ENCODE assay signal across 1 cellular context in the genomic region with DNA sequence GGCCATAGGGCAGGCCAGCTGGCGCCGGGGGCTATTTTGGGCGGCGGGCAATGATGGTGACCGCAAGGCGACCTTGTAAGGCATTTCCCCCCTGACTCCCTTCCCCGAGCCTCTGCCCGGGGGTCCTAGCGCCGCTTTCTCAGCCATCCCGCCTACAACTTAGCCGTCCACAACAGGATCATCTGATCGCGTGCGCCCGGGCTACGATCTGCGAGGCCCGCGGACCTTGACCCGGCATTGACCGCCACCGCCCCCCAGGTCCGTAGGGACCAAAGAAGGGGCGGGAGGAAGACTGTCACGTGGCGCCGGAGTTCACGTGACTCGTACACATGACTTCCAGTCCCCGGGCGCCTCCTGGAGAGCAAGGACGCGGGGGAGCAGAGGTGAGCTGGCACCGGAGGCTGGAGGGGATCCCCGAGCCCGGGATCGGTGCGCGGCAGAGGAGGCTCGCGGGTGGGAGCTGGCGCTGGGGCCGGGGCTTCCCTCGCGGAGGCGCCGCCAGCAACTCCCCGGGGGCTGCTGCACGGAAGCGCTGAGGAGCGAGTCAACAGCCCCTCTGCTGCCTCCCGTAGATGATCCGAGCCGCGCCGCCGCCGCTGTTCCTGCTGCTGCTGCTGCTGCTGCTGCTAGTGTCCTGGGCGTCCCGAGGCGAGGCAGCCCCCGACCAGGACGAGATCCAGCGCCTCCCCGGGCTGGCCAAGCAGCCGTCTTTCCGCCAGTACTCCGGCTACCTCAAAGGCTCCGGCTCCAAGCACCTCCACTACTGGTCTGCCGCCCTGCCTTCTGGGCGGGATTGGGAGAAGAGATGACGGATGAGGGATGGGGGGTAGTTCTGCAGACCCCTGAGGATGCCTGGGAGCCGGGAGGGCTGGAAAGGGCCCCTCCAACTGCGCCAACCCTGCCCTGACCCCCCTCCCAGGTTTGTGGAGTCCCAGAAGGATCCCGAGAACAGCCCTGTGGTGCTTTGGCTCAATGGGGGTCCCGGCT.
TF ChIP-seq lines count a peak whose summit lies in the region.

Gene CTSA (plus strand): TSS at position 339 of the 987 bp plus-strand sequence. CDS start 234 bp downstream, at position 573.
A gene with protein sequence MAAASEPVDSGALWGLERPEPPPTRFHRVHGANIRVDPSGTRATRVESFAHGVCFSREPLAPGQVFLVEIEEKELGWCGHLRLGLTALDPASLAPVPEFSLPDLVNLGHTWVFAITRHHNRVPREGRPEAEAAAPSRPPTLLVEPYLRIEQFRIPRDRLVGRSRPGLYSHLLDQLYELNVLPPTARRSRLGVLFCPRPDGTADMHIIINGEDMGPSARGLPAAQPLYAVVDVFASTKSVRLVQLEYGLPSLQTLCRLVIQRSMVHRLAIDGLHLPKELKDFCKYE (minus strand): TSS at position 212 of the 987 bp plus-strand sequence. CDS start 217 bp downstream, outside the sequence.

TF ChIP-seq in K562, 482 proteins besides CTCF, POLR2A, EP300 and RAD21 (continued from another document and continues in another):
- TF ChIP-seq PKNOX1 (IDR thresholded peaks at IDR 0.05) (no peak), ZSCAN29 (IDR thresholded peaks at IDR 0.05) (no peak), MEF2A (IDR thresholded peaks at IDR 0.05; ENCODE audit: control insufficient read depth, low read depth, low read length) (peak; percentile 76), PREB (CRISPR knock-in tag; IDR thresholded peaks at IDR 0.05) (no peak), FOXA1 (IDR thresholded peaks at IDR 0.05; ENCODE audit: borderline replicate concordance) (no peak), MXD1 (CRISPR knock-in tag; IDR thresholded peaks at IDR 0.05; ENCODE audit: borderline replicate concordance, poor library complexity, severe bottlenecking) (no peak), SPI1 (IDR thresholded peaks at IDR 0.05; ENCODE audit: borderline replicate concordance, low read depth, low read length) (peak; percentile 23; the same call in 1 of the 2 replicates), SMARCB1 (IDR thresholded peaks at IDR 0.05; ENCODE audit: insufficient read length, low read depth) (no peak), PRMT5 (CRISPR knock-in tag; IDR thresholded peaks at IDR 0.05) (no peak), MYBL2 (IDR thresholded peaks at IDR 0.05; ENCODE audit: low read depth) (no peak), MYBL2 (CRISPR knock-in tag; IDR thresholded peaks at IDR 0.05; ENCODE audit: borderline replicate concordance) (no peak), NKRF (IDR thresholded peaks at IDR 0.05; ENCODE audit: borderline replicate concordance) (peak; percentile 99), GTF2E2 (tag; IDR thresholded peaks at IDR 0.05) (peak; percentile 65; the same call in 1 of the 2 replicates), MNT (conservative IDR thresholded peaks at IDR 0.05) (peak; percentile 95 to 98), TEAD1 (CRISPR knock-in tag; IDR thresholded peaks at IDR 0.05) (peak in 1 of 2 experiments; percentile 69; a peak in 2 of 4 replicates), ESRRA (IDR thresholded peaks at IDR 0.05; ENCODE audit: borderline replicate concordance, low read depth) (peak; percentile 88), NR3C1 (CRISPR knock-in tag; IDR thresholded peaks at IDR 0.05) (no peak), HDAC1 (IDR thresholded peaks at IDR 0.05) (peak; percentile 73 to 99; a peak in 3 of 4 replicates), ZNF311 (CRISPR knock-in tag; IDR thresholded peaks at IDR 0.05) (no peak), ZNF445 (CRISPR knock-in tag; IDR thresholded peaks at IDR 0.05; ENCODE audit: low read depth) (no peak), STAT5A (IDR thresholded peaks at IDR 0.05; ENCODE audit: borderline replicate concordance, low read length) (peak; percentile 9; the same call in 1 of the 2 replicates), ETV6 (IDR thresholded peaks at IDR 0.05; ENCODE audit: borderline replicate concordance in 1 of 2, low read depth in 2 of 2, low read length in 1 of 2) (no peak), ETV6 (CRISPR knock-in tag; IDR thresholded peaks at IDR 0.05; ENCODE audit: borderline replicate concordance) (no peak), NELFE (IDR thresholded peaks at IDR 0.05; ENCODE audit: insufficient read depth, insufficient read length) (no peak), ZBTB17 (CRISPR knock-in tag; IDR thresholded peaks at IDR 0.05) (peak; percentile 63), PHF20 (IDR thresholded peaks at IDR 0.05; ENCODE audit: partially characterized antibody) (peak; percentile 100), NCOA1 (IDR thresholded peaks at IDR 0.05; ENCODE audit: low read depth) (no peak), TAF9B (IDR thresholded peaks at IDR 0.05; ENCODE audit: partially characterized antibody) (peak; percentile 79), RFX5 (IDR thresholded peaks at IDR 0.05; ENCODE audit: low read depth, low read length) (no peak), TBP (optimal IDR thresholded peaks at IDR 0.05; ENCODE audit: low read depth, low read length) (peak; percentile 83), OTX1 (CRISPR knock-in tag; IDR thresholded peaks at IDR 0.05) (no peak; the same call in 1 of the 2 replicates)
- TF ChIP-seq, protein P1, sequence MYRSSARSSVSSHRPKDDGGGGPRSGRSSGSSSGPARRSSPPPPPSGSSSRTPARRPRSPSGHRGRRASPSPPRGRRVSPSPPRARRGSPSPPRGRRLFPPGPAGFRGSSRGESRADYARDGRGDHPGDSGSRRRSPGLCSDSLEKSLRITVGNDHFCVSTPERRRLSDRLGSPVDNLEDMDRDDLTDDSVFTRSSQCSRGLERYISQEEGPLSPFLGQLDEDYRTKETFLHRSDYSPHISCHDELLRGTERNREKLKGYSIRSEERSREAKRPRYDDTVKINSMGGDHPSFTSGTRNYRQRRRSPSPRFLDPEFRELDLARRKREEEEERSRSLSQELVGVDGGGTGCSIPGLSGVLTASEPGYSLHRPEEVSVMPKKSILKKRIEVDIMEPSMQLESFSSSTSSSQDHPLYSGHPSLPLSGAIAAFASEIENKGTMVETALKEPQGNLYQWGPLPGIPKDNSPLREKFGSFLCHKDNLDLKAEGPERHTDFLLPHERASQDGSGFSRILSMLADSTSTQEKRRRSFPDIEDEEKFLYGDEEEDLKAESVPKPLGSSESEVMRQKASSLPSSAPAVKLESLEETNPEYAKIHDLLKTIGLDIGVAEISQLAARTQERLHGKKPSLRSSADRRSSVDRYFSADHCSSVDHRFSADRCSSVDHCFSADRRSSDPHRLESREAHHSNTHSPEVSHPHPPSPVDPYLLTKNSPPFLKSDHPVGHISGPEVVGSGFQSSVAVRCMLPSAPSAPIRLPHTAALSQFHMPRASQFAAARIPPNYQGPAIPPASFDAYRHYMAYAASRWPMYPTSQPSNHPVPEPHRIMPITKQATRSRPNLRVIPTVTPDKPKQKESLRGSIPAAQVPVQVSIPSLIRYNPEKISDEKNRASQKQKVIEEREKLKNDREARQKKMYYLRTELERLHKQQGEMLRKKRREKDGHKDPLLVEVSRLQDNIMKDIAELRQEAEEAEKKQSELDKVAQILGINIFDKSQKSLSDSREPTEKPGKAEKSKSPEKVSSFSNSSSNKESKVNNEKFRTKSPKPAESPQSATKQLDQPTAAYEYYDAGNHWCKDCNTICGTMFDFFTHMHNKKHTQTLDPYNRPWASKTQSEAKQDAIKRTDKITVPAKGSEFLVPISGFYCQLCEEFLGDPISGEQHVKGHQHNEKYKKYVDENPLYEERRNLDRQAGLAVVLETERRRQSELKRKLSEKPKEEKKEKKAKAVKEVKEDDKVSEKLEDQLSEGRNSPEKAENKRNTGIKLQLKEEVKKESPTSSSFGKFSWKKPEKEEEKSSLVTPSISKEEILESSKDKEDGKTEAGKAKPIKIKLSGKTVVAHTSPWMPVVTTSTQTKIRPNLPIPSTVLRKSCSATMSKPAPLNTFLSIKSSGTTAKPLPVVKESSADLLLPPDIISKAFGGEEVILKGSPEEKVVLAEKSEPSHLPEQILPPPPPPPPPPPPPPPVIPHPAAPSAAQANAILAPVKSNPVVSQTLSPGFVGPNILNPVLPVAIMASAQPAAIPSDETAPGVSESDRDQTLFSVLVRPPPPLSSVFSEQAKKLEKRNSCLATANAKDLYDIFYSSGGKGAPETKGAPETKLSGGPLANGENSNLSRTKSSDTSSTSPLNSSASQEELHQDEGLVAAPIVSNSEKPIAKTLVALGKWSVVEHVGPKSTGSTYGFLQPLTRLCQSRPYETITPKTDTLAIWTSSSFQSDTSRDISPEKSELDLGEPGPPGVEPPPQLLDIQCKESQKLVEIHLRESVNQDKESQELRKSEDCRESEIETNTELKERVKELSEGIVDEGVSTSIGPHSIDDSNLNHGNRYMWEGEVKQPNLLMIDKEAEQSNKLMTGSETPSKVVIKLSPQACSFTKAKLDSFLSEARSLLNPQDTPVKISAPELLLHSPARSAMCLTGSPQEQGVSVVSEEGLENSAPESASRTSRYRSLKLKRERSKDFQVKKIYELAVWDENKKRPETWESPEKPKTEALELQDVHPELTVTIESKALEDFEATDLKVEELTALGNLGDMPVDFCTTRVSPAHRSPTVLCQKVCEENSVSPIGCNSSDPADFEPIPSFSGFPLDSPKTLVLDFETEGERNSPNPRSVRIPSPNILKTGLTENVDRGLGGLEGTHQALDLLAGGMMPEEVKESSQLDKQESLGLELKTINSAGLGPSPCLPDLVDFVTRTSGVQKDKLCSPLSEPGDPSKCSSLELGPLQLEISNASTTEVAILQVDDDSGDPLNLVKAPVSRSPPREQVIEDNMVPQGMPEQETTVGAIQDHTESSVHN (IDR thresholded peaks at IDR 0.05; ENCODE audit: borderline replicate concordance in 1 of 2, low read depth in 1 of 2), result no peak
- TF ChIP-seq, protein P2, sequence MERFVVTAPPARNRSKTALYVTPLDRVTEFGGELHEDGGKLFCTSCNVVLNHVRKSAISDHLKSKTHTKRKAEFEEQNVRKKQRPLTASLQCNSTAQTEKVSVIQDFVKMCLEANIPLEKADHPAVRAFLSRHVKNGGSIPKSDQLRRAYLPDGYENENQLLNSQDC (CRISPR knock-in tag; IDR thresholded peaks at IDR 0.05), result no peak
- TF ChIP-seq, protein P3, sequence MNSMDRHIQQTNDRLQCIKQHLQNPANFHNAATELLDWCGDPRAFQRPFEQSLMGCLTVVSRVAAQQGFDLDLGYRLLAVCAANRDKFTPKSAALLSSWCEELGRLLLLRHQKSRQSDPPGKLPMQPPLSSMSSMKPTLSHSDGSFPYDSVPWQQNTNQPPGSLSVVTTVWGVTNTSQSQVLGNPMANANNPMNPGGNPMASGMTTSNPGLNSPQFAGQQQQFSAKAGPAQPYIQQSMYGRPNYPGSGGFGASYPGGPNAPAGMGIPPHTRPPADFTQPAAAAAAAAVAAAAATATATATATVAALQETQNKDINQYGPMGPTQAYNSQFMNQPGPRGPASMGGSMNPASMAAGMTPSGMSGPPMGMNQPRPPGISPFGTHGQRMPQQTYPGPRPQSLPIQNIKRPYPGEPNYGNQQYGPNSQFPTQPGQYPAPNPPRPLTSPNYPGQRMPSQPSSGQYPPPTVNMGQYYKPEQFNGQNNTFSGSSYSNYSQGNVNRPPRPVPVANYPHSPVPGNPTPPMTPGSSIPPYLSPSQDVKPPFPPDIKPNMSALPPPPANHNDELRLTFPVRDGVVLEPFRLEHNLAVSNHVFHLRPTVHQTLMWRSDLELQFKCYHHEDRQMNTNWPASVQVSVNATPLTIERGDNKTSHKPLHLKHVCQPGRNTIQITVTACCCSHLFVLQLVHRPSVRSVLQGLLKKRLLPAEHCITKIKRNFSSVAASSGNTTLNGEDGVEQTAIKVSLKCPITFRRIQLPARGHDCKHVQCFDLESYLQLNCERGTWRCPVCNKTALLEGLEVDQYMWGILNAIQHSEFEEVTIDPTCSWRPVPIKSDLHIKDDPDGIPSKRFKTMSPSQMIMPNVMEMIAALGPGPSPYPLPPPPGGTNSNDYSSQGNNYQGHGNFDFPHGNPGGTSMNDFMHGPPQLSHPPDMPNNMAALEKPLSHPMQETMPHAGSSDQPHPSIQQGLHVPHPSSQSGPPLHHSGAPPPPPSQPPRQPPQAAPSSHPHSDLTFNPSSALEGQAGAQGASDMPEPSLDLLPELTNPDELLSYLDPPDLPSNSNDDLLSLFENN (IDR thresholded peaks at IDR 0.05; ENCODE audit: low read depth in 2 of 2, low read length in 2 of 2), result 0 out of 4 replicates have a peak, but pooled peaks of 1 of the 2 experiments have one; percentile 32
